ENCODE assay signal across 7 cellular contexts in genomic region chr2:49755777-49756176, GRCh38.
"Had no signal": no experiment of that assay in that cellular context is flagged by ENCODE, and none has a peak within 500 bp of the region (broad histone marks: within the 10 kb centered on the region; RNA-seq: fewer than 3 reads in every experiment).

No MANE protein-coding gene starts in this region.

- ATAC-seq: K562 had no signal

- H3K27ac ChIP-seq: HL-60 had no signal

- DNase-seq: IMR-90, KBM-7, KG1 had no signal

- H3K36me3 Mint-ChIP-seq: IgD-negative memory B cell had no signal

- H3K4me3 ChIP-seq: K562 had no signal

- H3K4me1 Mint-ChIP-seq: IgD-negative memory B cell had no signal

- H3K27me3 Mint-ChIP-seq: IgD-negative memory B cell had no signal

- FAIRE-seq: HTR-8/SVneo, K562 had no signal

- H3K9me3 Mint-ChIP-seq: IgD-negative memory B cell had no signal

- H3K4me3 Mint-ChIP-seq: IgD-negative memory B cell had no signal
